Comparison of ENCODE assay signal across 4 cellular contexts in genomic region chr14:54836231-54836630, GRCh38.
"Had no signal": no experiment of that assay in that cellular context is flagged by ENCODE, and none has a peak within 500 bp of the region (broad histone marks: within the 10 kb centered on the region; RNA-seq: fewer than 3 reads in every experiment).

No MANE protein-coding gene starts in this region.

- H3K4me3 ChIP-seq: GM23338 had no signal

- DNase-seq: H9, HCEC 1CT had no signal

- H3K9me3 Mint-ChIP-seq: GM23338 had no signal

- ATAC-seq: GM23338 had no signal

- H3K4me3 Mint-ChIP-seq: GM23338, H9, IgD-negative memory B cell had no signal

- H3K27ac Mint-ChIP-seq: GM23338, H9 had no signal
